Comparison of ENCODE assay signal across 1 cellular context in the genomic region with DNA sequence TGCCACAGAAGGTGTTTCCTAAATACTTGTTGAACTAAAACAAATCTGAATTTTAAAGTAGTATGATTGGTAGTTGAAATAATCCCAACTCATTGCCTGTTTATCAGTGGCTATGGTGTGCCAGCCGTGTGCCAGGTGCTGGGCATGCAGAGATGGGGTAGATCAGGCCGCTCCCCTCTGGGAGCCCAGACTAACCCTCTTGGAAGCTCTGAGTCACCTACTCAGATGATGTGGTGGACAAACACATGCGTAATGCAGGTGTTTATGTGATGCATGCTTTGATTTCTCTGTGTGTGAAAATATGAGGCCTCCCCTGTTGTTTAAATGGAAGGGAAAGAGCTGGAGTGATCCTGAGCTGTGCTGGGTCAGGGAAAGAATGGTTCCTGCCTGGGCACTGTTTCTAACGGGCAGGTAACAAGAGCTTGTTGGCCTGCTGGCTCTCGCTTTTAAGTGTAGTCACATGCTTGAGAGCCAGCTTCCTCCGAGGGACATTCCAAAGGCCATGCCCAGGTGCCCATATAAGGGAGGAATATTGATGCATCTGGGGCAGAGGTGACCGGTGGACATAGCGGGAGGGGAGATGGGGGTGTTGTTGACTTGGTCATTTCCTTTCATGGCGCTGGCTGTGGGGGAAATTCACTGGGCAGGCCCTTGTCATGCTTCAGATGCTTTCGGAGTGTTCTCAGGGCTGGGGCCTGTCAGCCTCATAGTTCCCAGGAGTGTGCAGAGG.
A peak's percentile ranks its signal among the peaks of the same experiment; 100 is the strongest.
TF ChIP-seq lines count a peak whose summit lies in the region.

No MANE protein-coding gene starts in this region.

TF ChIP-seq in liver, 16 proteins besides CTCF, POLR2A, EP300 and RAD21 (continued from another document):
- TF ChIP-seq, protein P1, sequence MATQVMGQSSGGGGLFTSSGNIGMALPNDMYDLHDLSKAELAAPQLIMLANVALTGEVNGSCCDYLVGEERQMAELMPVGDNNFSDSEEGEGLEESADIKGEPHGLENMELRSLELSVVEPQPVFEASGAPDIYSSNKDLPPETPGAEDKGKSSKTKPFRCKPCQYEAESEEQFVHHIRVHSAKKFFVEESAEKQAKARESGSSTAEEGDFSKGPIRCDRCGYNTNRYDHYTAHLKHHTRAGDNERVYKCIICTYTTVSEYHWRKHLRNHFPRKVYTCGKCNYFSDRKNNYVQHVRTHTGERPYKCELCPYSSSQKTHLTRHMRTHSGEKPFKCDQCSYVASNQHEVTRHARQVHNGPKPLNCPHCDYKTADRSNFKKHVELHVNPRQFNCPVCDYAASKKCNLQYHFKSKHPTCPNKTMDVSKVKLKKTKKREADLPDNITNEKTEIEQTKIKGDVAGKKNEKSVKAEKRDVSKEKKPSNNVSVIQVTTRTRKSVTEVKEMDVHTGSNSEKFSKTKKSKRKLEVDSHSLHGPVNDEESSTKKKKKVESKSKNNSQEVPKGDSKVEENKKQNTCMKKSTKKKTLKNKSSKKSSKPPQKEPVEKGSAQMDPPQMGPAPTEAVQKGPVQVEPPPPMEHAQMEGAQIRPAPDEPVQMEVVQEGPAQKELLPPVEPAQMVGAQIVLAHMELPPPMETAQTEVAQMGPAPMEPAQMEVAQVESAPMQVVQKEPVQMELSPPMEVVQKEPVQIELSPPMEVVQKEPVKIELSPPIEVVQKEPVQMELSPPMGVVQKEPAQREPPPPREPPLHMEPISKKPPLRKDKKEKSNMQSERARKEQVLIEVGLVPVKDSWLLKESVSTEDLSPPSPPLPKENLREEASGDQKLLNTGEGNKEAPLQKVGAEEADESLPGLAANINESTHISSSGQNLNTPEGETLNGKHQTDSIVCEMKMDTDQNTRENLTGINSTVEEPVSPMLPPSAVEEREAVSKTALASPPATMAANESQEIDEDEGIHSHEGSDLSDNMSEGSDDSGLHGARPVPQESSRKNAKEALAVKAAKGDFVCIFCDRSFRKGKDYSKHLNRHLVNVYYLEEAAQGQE (IDR thresholded peaks at IDR 0.05) = no peak
- TF ChIP-seq, protein P2, sequence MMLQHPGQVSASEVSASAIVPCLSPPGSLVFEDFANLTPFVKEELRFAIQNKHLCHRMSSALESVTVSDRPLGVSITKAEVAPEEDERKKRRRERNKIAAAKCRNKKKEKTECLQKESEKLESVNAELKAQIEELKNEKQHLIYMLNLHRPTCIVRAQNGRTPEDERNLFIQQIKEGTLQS (IDR thresholded peaks at IDR 0.05) = peak; percentile 73
- TF ChIP-seq HNF4G (IDR thresholded peaks at IDR 0.05) (no peak), NR2F2 (IDR thresholded peaks at IDR 0.05) (no peak), TAF1 (conservative IDR thresholded peaks at IDR 0.05) (no peak), HNF4A (conservative IDR thresholded peaks at IDR 0.05) (no peak)
